In genomic region chr22:30208631-30209603, GRCh38 we compare ENCODE assay signal across 8 cellular contexts. TPM values are rescaled to one million over a fixed set of nuclear protein-coding genes. Genes with fewer than 3 reads are reported as not detected.
DNase-seq lines count a peak whose midpoint lies in the region; ATAC-seq, FAIRE-seq and TF ChIP-seq lines count a peak whose summit lies in the region.

No MANE protein-coding gene starts in this region.

- H3K27ac Mint-ChIP-seq in chondrocyte (ENCODE audit: unreplicated experiment): peak overlapping the region; percentile 99

- H3K4me3 ChIP-seq in HUES6 (ENCODE audit: low read depth, low read length) (no peak overlapping the region), mesodermal cell (ENCODE audit: extremely low read depth, insufficient read depth, low read length, poor library complexity, severe bottlenecking) (no peak overlapping the region)

- no peaks in the 10 kb centered on the region for H3K9me3 Mint-ChIP-seq in chondrocyte (ENCODE audit: low read depth)

- 59 to 60% methylated on average over 21 to 25 of the region's 26 CpGs for WGBS in mesodermal cell (ENCODE audit: insufficient coverage in 2 of 2), 2 experiments

- H3K36me3 ChIP-seq in HUES6 (ENCODE audit: control insufficient read depth, insufficient read depth, low read length) (no peaks in the 10 kb centered on the region), mesodermal cell (ENCODE audit: control insufficient read depth, insufficient read depth, low read length) (no peaks in the 10 kb centered on the region)

- no peaks in the 10 kb centered on the region for H3K9me3 ChIP-seq in HUES6 (ENCODE audit: control insufficient read depth, insufficient read depth, low read depth, low read length)
- no peaks in the 10 kb centered on the region for H3K9me3 ChIP-seq in mesodermal cell (ENCODE audit: control insufficient read depth, low read length)

- H3K27me3 Mint-ChIP-seq in chondrocyte (ENCODE audit: low read depth): no peaks in the 10 kb centered on the region

- peaks cover 25% of the 10 kb centered on the region for H3K4me1 ChIP-seq in HUES6 (ENCODE audit: control insufficient read depth, insufficient read depth, low read length)
- H3K4me1 ChIP-seq in mesodermal cell (ENCODE audit: control insufficient read depth, insufficient read depth, low read length, poor library complexity, severe bottlenecking): peaks cover 56% of the 10 kb centered on the region

- no peaks in the 10 kb centered on the region for H3K36me3 Mint-ChIP-seq in chondrocyte (ENCODE audit: low read depth)

- no peak overlapping the region for H3K4me3 Mint-ChIP-seq in chondrocyte (ENCODE audit: unreplicated experiment)

- peak overlapping the region; percentile 14 for H3K9ac ChIP-seq in HUES6 (ENCODE audit: low read length)

- H3K4me1 Mint-ChIP-seq in chondrocyte (ENCODE audit: low read depth): peaks cover 86% of the 10 kb centered on the region

- peak; percentile 82 for DNase-seq in A172 (ENCODE audit: low spot score)
- DNase-seq in chondrocyte (ENCODE audit: low spot score): peak; percentile 59
- no peak for DNase-seq in HTR-8/SVneo (ENCODE audit: insufficient read length, low spot score)

- no peaks in the 10 kb centered on the region for H3K27me3 ChIP-seq in HUES6 (ENCODE audit: control insufficient read depth, insufficient read depth, low read length)

- ATAC-seq in HG03045 (IDR thresholded peaks at IDR 0.05; ENCODE audit: unreplicated experiment) (no peak), HG02642 (IDR thresholded peaks at IDR 0.05; ENCODE audit: poor library complexity, unreplicated experiment) (no peak), GM21423 (IDR thresholded peaks at IDR 0.05; ENCODE audit: unreplicated experiment) (no peak)

- H3K27ac ChIP-seq in HUES6 (ENCODE audit: low read depth, low read length): no peak overlapping the region
- peak overlapping the region; percentile 92 for H3K27ac ChIP-seq in mesodermal cell (ENCODE audit: low read depth, low read length, severe bottlenecking)

- TF ChIP-seq CTCF in chondrocyte (IDR thresholded peaks at IDR 0.05): no peak

- no peak for FAIRE-seq in HTR-8/SVneo (lab: Jason Lieb, UNC)

RNA-seq across cellular contexts. Expression of gene LIF, which starts 37.6 kb away (rescaled TPM):
- 24.8 and 25.4 TPM in 2 replicates for total RNA-seq in A172 (2014; rRNA removed; shearing (Covaris generic))
- total RNA-seq in chondrocyte: 18.9 to 21.5 TPM (median 21.3 TPM) in 3 replicates
- polyA plus RNA-seq in mesodermal cell (2013, experiment 1 of 2): 1.5 TPM
- 0.61 TPM for polyA plus RNA-seq in mesodermal cell (2013, experiment 2 of 2)

RNA-seq across cellular contexts. Expression of gene OSM, which starts 57.7 kb away (rescaled TPM):
- not detected in 2 replicates for total RNA-seq in A172 (2014; rRNA removed; shearing (Covaris generic))
- total RNA-seq in chondrocyte: not detected in 3 replicates
- polyA plus RNA-seq in mesodermal cell (2013, experiment 1 of 2): not detected
- not detected for polyA plus RNA-seq in mesodermal cell (2013, experiment 2 of 2)
